Comparison of ENCODE assay signal across 22 cellular contexts in genomic region chr2:203741566-203741965, GRCh38. TPM values are rescaled to one million over a fixed set of nuclear protein-coding genes. Genes with fewer than 3 reads are reported as not detected.
DNase-seq lines count a peak whose midpoint lies in the region; ATAC-seq and TF ChIP-seq lines count a peak whose summit lies in the region.
"Had no signal": no experiment of that assay in that cellular context is flagged by ENCODE, and none has a peak within 500 bp of the region (broad histone marks: within the 10 kb centered on the region; RNA-seq: fewer than 3 reads in every experiment).

No MANE protein-coding gene starts in this region.

- no peak for ATAC-seq in SK-N-SH treated with all-trans-retinoic acid at 6 μM for 48 hours
- ATAC-seq in GM23338 = no peak
- peak; percentile 6 to 13 for ATAC-seq in activated naive CD4-positive, alpha-beta T cell treated with anti-CD3 and anti-CD28 coated beads, Interleukin-2, amount 50 U/mL, for 72 hours
- ATAC-seq in HG03196 (IDR thresholded peaks at IDR 0.05; ENCODE audit: unreplicated experiment) = no peak
- ATAC-seq: heart right ventricle, right cardiac atrium had no signal

- H3K4me3 ChIP-seq in SK-N-SH (ENCODE audit: low read depth in 2 of 2, low read length in 1 of 2) = no peak overlapping the region
- H3K4me3 ChIP-seq in GM23338 = no peak overlapping the region
- H3K4me3 ChIP-seq: cardiac muscle cell, heart right ventricle, suprapubic skin had no signal

- H4K20me1 ChIP-seq in SK-N-SH (ENCODE audit: insufficient read depth) (no peaks in the 10 kb centered on the region), GM23338 (replicated peaks; ENCODE audit: insufficient read depth) (no peaks in the 10 kb centered on the region)

- no peaks in the 10 kb centered on the region for H3K9me3 Mint-ChIP-seq in GM23338
- peaks cover 14 to 15% of the 10 kb centered on the region in 2 donors for H3K9me3 Mint-ChIP-seq in activated naive CD4-positive, alpha-beta T cell treated with anti-CD3 and anti-CD28 coated beads, Interleukin-2, amount 50 U/mL, for 72 hours
- peaks cover 3% of the 10 kb centered on the region for H3K9me3 Mint-ChIP-seq in neural crest cell

- H3K9me2 ChIP-seq in SK-N-SH = no peaks in the 10 kb centered on the region
- H3K9me2 ChIP-seq in GM23338 (ENCODE audit: insufficient read depth) = peaks cover under 1% of the 10 kb centered on the region

- H2AFZ ChIP-seq in SK-N-SH (ENCODE audit: low read depth) = no peak overlapping the region
- peak overlapping the region; percentile 78; the same call in 1 of the 2 replicates for H2AFZ ChIP-seq in GM23338

- no peaks in the 10 kb centered on the region for H3K79me2 ChIP-seq in SK-N-SH (ENCODE audit: insufficient read depth)
- no peaks in the 10 kb centered on the region for H3K79me2 ChIP-seq in GM23338 (replicated peaks; ENCODE audit: insufficient read depth)

- H3K27me3 ChIP-seq in SK-N-SH (ENCODE audit: insufficient read depth) (no peaks in the 10 kb centered on the region), GM23338 (ENCODE audit: insufficient read depth) (no peaks in the 10 kb centered on the region)
- H3K27me3 ChIP-seq: cardiac muscle cell, heart right ventricle, neutrophil, suprapubic skin had no signal

- no peaks in the 10 kb centered on the region for H3K9me3 ChIP-seq in SK-N-SH
- H3K9me3 ChIP-seq: neutrophil, suprapubic skin had no signal

- no peak overlapping the region for H3K27ac Mint-ChIP-seq in GM23338
- H3K27ac Mint-ChIP-seq in activated naive CD4-positive, alpha-beta T cell treated with anti-CD3 and anti-CD28 coated beads, Interleukin-2, amount 50 U/mL, for 72 hours = peak overlapping the region; percentile 96 to 99
- H3K27ac Mint-ChIP-seq in neural crest cell (ENCODE audit: unreplicated experiment) = peak overlapping the region; percentile 36

- H3K27ac ChIP-seq in SK-N-SH (ENCODE audit: low read depth in 2 of 2, low read length in 1 of 2) = peak overlapping the region in 1 of 2 experiments; percentile 47; a peak in 1 of 4 replicates
- H3K27ac ChIP-seq in GM23338 (ENCODE audit: low read depth) = no peak overlapping the region
- H3K27ac ChIP-seq: 22Rv1, C4-2B, neutrophil, suprapubic skin had no signal

- peaks cover 2 to 11% of the 10 kb centered on the region in 2 experiments; a peak in 2 of 4 replicates for H3K4me1 ChIP-seq in SK-N-SH (ENCODE audit: control insufficient read depth in 1 of 2, insufficient read depth in 2 of 2, low read depth in 1 of 2, low read length in 1 of 2)
- no peaks in the 10 kb centered on the region for H3K4me1 ChIP-seq in GM23338 (ENCODE audit: insufficient read depth)

- TF ChIP-seq RAD21 in SK-N-SH (IDR thresholded peaks at IDR 0.05; ENCODE audit: low read length) = no peak

- no peaks in the 10 kb centered on the region for H3K4me1 Mint-ChIP-seq in GM23338
- peaks cover 6% of the 10 kb centered on the region for H3K4me1 Mint-ChIP-seq in neural crest cell

- H3K27me3 Mint-ChIP-seq in GM23338 (ENCODE audit: insufficient read depth, low read depth, poor library complexity) = no peaks in the 10 kb centered on the region
- no peaks in the 10 kb centered on the region for H3K27me3 Mint-ChIP-seq in neural crest cell (ENCODE audit: low read depth)

- H3K36me3 Mint-ChIP-seq in GM23338 (ENCODE audit: low read depth) (no peaks in the 10 kb centered on the region), neural crest cell (ENCODE audit: low read depth) (no peaks in the 10 kb centered on the region)
- H3K36me3 Mint-ChIP-seq in activated naive CD4-positive, alpha-beta T cell treated with anti-CD3 and anti-CD28 coated beads, Interleukin-2, amount 50 U/mL, for 72 hours = peaks cover 30 to 74% of the 10 kb centered on the region in 2 donors

- H3F3A ChIP-seq in SK-N-SH (replicated peaks; ENCODE audit: insufficient read depth) (no peaks in the 10 kb centered on the region), GM23338 (replicated peaks; ENCODE audit: low read depth) (no peaks in the 10 kb centered on the region)

- DNase-seq in SK-N-SH (no peak), GM23338 (ENCODE audit: low spot score) (no peak), neural crest cell (ENCODE audit: low read depth, low spot score) (no peak), T-helper 9 cell (no peak), SW 1271 (lab: John Stamatoyannopoulos, UW) (no peak)
- DNase-seq in activated naive CD4-positive, alpha-beta T cell treated with anti-CD3 and anti-CD28 coated beads, Interleukin-2, amount 50 U/mL, for 72 hours (ENCODE audit: low spot score in 2 of 2) = no peak
- DNase-seq: heart right ventricle, mesenchymal stem cell, MM.1S, NCI-H187, NCI-H510A treated with DMSO at 0.1 percent for 48 hours, right cardiac atrium, SIG-M5 had no signal

- POLR2A ChIA-PET in SK-N-SH (lab: Yijun Ruan, JAX) = no interaction called here

- 0 out of 2 replicates have a peak overlapping the region, but pooled peaks have one; percentile 9 for H3K9ac ChIP-seq in SK-N-SH

- H3K36me3 ChIP-seq in SK-N-SH (replicated peaks in 1 of 2; ENCODE audit: control insufficient read depth in 1 of 2, insufficient read depth in 2 of 2, low read length in 1 of 2) = no peaks in the 10 kb centered on the region
- H3K36me3 ChIP-seq in GM23338 (ENCODE audit: insufficient read depth) = no peaks in the 10 kb centered on the region
- H3K36me3 ChIP-seq: cardiac muscle cell, neutrophil, suprapubic skin had no signal

- H3K4me2 ChIP-seq in SK-N-SH (peak overlapping the region; percentile 38; the same call in 1 of the 2 replicates), GM23338 (no peak overlapping the region)

- 100% methylated on average over 1 of the region's 1 CpG for WGBS in SK-N-SH (ENCODE audit: low lambda C conversion rate)

- H3K4me3 Mint-ChIP-seq in GM23338 (no peak overlapping the region), neural crest cell (no peak overlapping the region)

- no peak for TF ChIP-seq EP300 in SK-N-SH (IDR thresholded peaks at IDR 0.05; ENCODE audit: borderline replicate concordance in 1 of 2, low read depth in 1 of 2, low read length in 1 of 2)

- CTCF ChIA-PET in SK-N-SH (lab: Yijun Ruan, JAX) = interaction anchor here (0.9 kb wide), 1 partner anchor 73 kb away, joined by 3 read pairs; no protein-coding TSS in a partner anchor

- TF ChIP-seq CTCF in SK-N-SH (IDR thresholded peaks at IDR 0.05) (no peak), GM23338 (conservative IDR thresholded peaks at IDR 0.05; ENCODE audit: low read depth in 2 of 2) (no peak), neural crest cell (conservative IDR thresholded peaks at IDR 0.05) (no peak)

TF ChIP-seq in SK-N-SH, 30 proteins besides CTCF, POLR2A, EP300 and RAD21:
- TF ChIP-seq POLR2AphosphoS5 (IDR thresholded peaks at IDR 0.05; ENCODE audit: low read depth, low read length) (no peak), GATA2 (CRISPR knock-in tag; IDR thresholded peaks at IDR 0.05) (no peak), MXI1 (IDR thresholded peaks at IDR 0.05; ENCODE audit: low read depth, low read length) (no peak), MAX (IDR thresholded peaks at IDR 0.05; ENCODE audit: low read depth) (no peak), SMC3 (IDR thresholded peaks at IDR 0.05; ENCODE audit: low read depth, low read length) (no peak), RCOR1 (IDR thresholded peaks at IDR 0.05; ENCODE audit: low read length) (no peak)

TF ChIP-seq in SK-N-SH treated with all-trans-retinoic acid at 6 μM for 48 hours, 23 proteins besides CTCF, POLR2A, EP300 and RAD21 (continues in another document):
- no peak for TF ChIP-seq TCF4 (CRISPR knock-in tag; IDR thresholded peaks at IDR 0.05; ENCODE audit: borderline replicate concordance)
- no peak for TF ChIP-seq ARNTL (CRISPR knock-in tag; IDR thresholded peaks at IDR 0.05; ENCODE audit: borderline replicate concordance, low read depth)
- TF ChIP-seq POU6F1 (CRISPR knock-in tag; IDR thresholded peaks at IDR 0.05; ENCODE audit: borderline replicate concordance, low read depth) = no peak
- no peak for TF ChIP-seq PPARA (CRISPR knock-in tag; IDR thresholded peaks at IDR 0.05; ENCODE audit: borderline replicate concordance)

TF ChIP-seq in GM23338, 12 proteins besides CTCF, POLR2A, EP300 and RAD21 (continues in another document):
- TF ChIP-seq EZH2phosphoT487 (IDR thresholded peaks at IDR 0.05; ENCODE audit: unreplicated experiment) (no peak), STAT1 (IDR thresholded peaks at IDR 0.05; ENCODE audit: unreplicated experiment) (no peak), JUNB (IDR thresholded peaks at IDR 0.05; ENCODE audit: unreplicated experiment) (no peak), REST (IDR thresholded peaks at IDR 0.05; ENCODE audit: unreplicated experiment) (no peak), POLR2AphosphoS5 (IDR thresholded peaks at IDR 0.05; ENCODE audit: low read depth) (no peak), EZH2 (IDR thresholded peaks at IDR 0.05; ENCODE audit: low read depth, unreplicated experiment) (no peak), CREB1 (CRISPR knock-in tag; IDR thresholded peaks at IDR 0.05; ENCODE audit: low read depth) (no peak)

RNA-seq across cellular contexts. Expression of gene CD28, which starts 35.1 kb away (rescaled TPM):
- polyA plus RNA-seq in SK-N-SH (2012; rRNA removed) (0.05 and 0.13 TPM in 2 replicates), GM23338 (2016; fragmentation: Nextera tagmentation; extraction: Ambion mirVana) (not detected in 2 replicates)
- 0.04 and 0.10 TPM in 2 replicates for polyA plus RNA-seq in SK-N-SH (2012; cell fraction: cytosol; rRNA removed)
- 0.05 and 0.06 TPM in 2 replicates for polyA plus RNA-seq in SK-N-SH (2012; cell fraction: nucleus; rRNA removed)
- not detected in 2 replicates for total RNA-seq in GM23338 (2014; rRNA removed; shearing (Covaris generic))
- 100 to 1,000 TPM; 159 to 191 TPM for total RNA-seq in activated naive CD4-positive, alpha-beta T cell treated with anti-CD3 and anti-CD28 coated beads, Interleukin-2, amount 50 U/mL, for 72 hours
- total RNA-seq in neural crest cell = not detected in 2 replicates
- total RNA-seq: cardiac muscle cell, Daoy, fibroblast of lung had no signal
- polyA plus RNA-seq: cardiac muscle cell had no signal

Comparison
In these comparisons a context has a peak if more than half of its experiments do, and no peak if none do; other contexts are left out.
1. ATAC-seq: peak in activated naive CD4-positive, alpha-beta T cell treated with anti-CD3 and anti-CD28 coated beads, Interleukin-2, amount 50 U/mL, for 72 hours (2 of 2); none in SK-N-SH treated with all-trans-retinoic acid at 6 μM for 48 hours (single experiment), GM23338 (single experiment) and HG03196 (single experiment).
2. RNA of gene CD28, which starts 35.1 kb away (total RNA-seq): 159 to 191 TPM in activated naive CD4-positive, alpha-beta T cell treated with anti-CD3 and anti-CD28 coated beads, Interleukin-2, amount 50 U/mL, for 72 hours; not detected in GM23338 and not detected in neural crest cell; every median in the first group is over 100 times any median in the second.